8 cellular contexts compared by ENCODE assay signal in genomic region chr1:149812893-149813801, GRCh38. TPM values are rescaled to one million over a fixed set of nuclear protein-coding genes. Genes with fewer than 3 reads are reported as not detected.
DNase-seq lines count a peak whose midpoint lies in the region; ATAC-seq and TF ChIP-seq lines count a peak whose summit lies in the region.
"Not testable (repeated sequence)": the region's sequence is repeated elsewhere in the genome, so short reads cannot be mapped to it uniquely, and the experiment has no call there.

No MANE protein-coding gene starts in this region.

- DNase-seq in NCI-H2171 (lab: John Stamatoyannopoulos, UW), result peak; percentile 43
- peak; percentile 38 for DNase-seq in T-helper 22 cell (ENCODE audit: low read depth)
- peak in 1 of 2 donors; percentile 68 for DNase-seq in ascending aorta (ENCODE audit: low spot score in 2 of 2)
- DNase-seq in left ventricle myocardium superior, result peak; percentile 47
- DNase-seq in ovary, result peak; percentile 71 to 83 (median 76)
- peak; percentile 30 to 76 for DNase-seq in tibial artery

- not testable (repeated sequence) for TF ChIP-seq EP300 in ovary (IDR thresholded peaks at IDR 0.05)

- not testable (repeated sequence) for H3K4me1 ChIP-seq in ascending aorta; ovary (ENCODE audit: insufficient read depth); tibial artery

- WGBS in ovary, 3 donors, result 0 to 1% (median 0%) methylated on average over 21 to 41 of the region's 62 CpGs

- not testable (repeated sequence) for H3K36me3 ChIP-seq in ascending aorta, ovary, tibial artery

- intact Hi-C loops in ascending aorta (cut with DNase I); left ventricle myocardium superior (cut with micrococcal nuclease); ovary (cut with DNase I); tibial artery (cut with DNase I; ENCODE audit: low total_unique reads): not testable (repeated sequence)

- not testable (repeated sequence) for H3K27me3 ChIP-seq in ascending aorta, ovary, tibial artery

- TF ChIP-seq CTCF in GM12873 (IDR thresholded peaks at IDR 0.05; ENCODE audit: insufficient read depth, low read depth, low read length, missing control alignments), result peak; percentile 8
- TF ChIP-seq CTCF in ascending aorta (IDR thresholded peaks at IDR 0.05), result peak in 1 of 3 experiments; percentile 5
- peak in 1 of 3 donors; percentile 20 for TF ChIP-seq CTCF in ovary (IDR thresholded peaks at IDR 0.05)
- not testable (repeated sequence) for TF ChIP-seq CTCF in tibial artery (IDR thresholded peaks at IDR 0.05)

- H3K4me3 ChIP-seq in ascending aorta (peak overlapping the region; percentile 47 to 79), ovary (peak overlapping the region; percentile 46), tibial artery (peak overlapping the region; percentile 65 to 67)

- not testable (repeated sequence) for H3K9me3 ChIP-seq in ascending aorta, ovary, tibial artery

- H3K27ac ChIP-seq in ascending aorta (peak overlapping the region; percentile 86 to 90), ovary (peak overlapping the region; percentile 28 to 91), tibial artery (peak overlapping the region; percentile 88 to 91)

- ATAC-seq in HG03064 (IDR thresholded peaks at IDR 0.05; ENCODE audit: low read depth, unreplicated experiment), result peak; percentile 7
- ATAC-seq in left ventricle myocardium superior, result peak; percentile 72

- TF ChIP-seq POLR2A in ovary (IDR thresholded peaks at IDR 0.05), result peak; percentile 84

RNA-seq across cellular contexts. Expression of gene FCGR1A, which starts 30.7 kb away (rescaled TPM):
- total RNA-seq in ascending aorta (28.0 TPM), left ventricle myocardium superior (1.1 TPM), ovary (10 to 100 TPM in 1 of 7 donors, 1 to 10 TPM in 5, under 1 TPM in 1; 0.34 to 17.9 (median 3.2) TPM)
- polyA plus RNA-seq in ovary, result 1 to 10 TPM; 2.9 to 7.4 TPM
